In genomic region chr15:43329222-43329959, GRCh38 we compare ENCODE assay signal across 9 cellular contexts. TPM values are rescaled to one million over a fixed set of nuclear protein-coding genes. Genes with fewer than 3 reads are reported as not detected.
DNase-seq lines count a peak whose midpoint lies in the region; ATAC-seq, FAIRE-seq and TF ChIP-seq lines count a peak whose summit lies in the region.
"Had no signal": no experiment of that assay in that cellular context is flagged by ENCODE, and none has a peak within 500 bp of the region (broad histone marks: within the 10 kb centered on the region; RNA-seq: fewer than 3 reads in every experiment).

No MANE protein-coding gene starts in this region.

- peak overlapping the region; percentile 96 for H3K27ac ChIP-seq in K562 (ENCODE audit: extremely low read depth, low read depth, low read length)
- H3K27ac ChIP-seq in spleen, result peak overlapping the region; percentile 89 to 98 (median 95)

- H3K9me2 ChIP-seq in Loucy (replicated peaks; ENCODE audit: low read depth, low read length), result no peaks in the 10 kb centered on the region

- H3K79me2 ChIP-seq in Loucy (ENCODE audit: insufficient read depth, low read length) (peaks cover 47% of the 10 kb centered on the region), K562 (ENCODE audit: control insufficient read depth, insufficient read depth, low read length) (peaks cover 40% of the 10 kb centered on the region)

- FAIRE-seq in K562 (lab: Jason Lieb, UNC), result no peak

- TF ChIP-seq EP300 in K562 (IDR thresholded peaks at IDR 0.05; ENCODE audit: low read length), result no peak

- peaks cover 4% of the 10 kb centered on the region; the same call in 1 of the 2 replicates for H3F3A ChIP-seq in Loucy (ENCODE audit: low read depth)

- H3K4me1 Mint-ChIP-seq in Calu3 (ENCODE audit: low read depth, unreplicated experiment), result no peaks in the 10 kb centered on the region

- H3K4me1 ChIP-seq in Loucy (ENCODE audit: insufficient read depth, low read length, poor library complexity, severe bottlenecking) (peaks cover 36% of the 10 kb centered on the region), K562 (replicated peaks in 1 of 2; ENCODE audit: control insufficient read depth in 2 of 2, insufficient read depth in 2 of 2, low read length in 2 of 2) (peaks cover 14 to 15% of the 10 kb centered on the region in 2 experiments; a peak in 4 of 5 replicates), spleen (peaks cover 12 to 30% (median 27%) of the 10 kb centered on the region in 6 donors)

- H3K36me3 ChIP-seq in Loucy (ENCODE audit: insufficient read depth, low read length) (no peaks in the 10 kb centered on the region), K562 (ENCODE audit: control insufficient read depth, insufficient read depth, low read length) (peaks cover 34% of the 10 kb centered on the region), spleen (peaks cover 0 to 14% (median 2%) of the 10 kb centered on the region in 6 donors)

- no peak for TF ChIP-seq RAD21 in K562 (CRISPR knock-in tag; conservative IDR thresholded peaks at IDR 0.05 in 1 of 2, IDR thresholded peaks at IDR 0.05 in 1 of 2)

- CTCF ChIA-PET in Calu3 (lab: Charles Lee) (no interaction called here), K562 (lab: Yijun Ruan, JAX; ENCODE audit: low intra/inter-chr PET ratio) (no interaction called here)

- DNase-seq in Calu3 (no peak), K562 (ENCODE audit: extremely low read depth in 1 of 4, low spot score in 3 of 4) (peak; percentile 18 to 44 (median 23)), inferior parietal cortex (ENCODE audit: extremely low spot score) (peak; percentile 25), spleen (peak; percentile 83), NCI-H2107 (lab: John Stamatoyannopoulos, UW) (no peak), GM10266 (ENCODE audit: extremely low spot score) (no peak), DMS153 (lab: John Stamatoyannopoulos, UW) (no peak)

- H3K9me3 Mint-ChIP-seq in Calu3 (ENCODE audit: low read depth, unreplicated experiment), result no peaks in the 10 kb centered on the region

- H3K27me3 Mint-ChIP-seq in Calu3 (ENCODE audit: unreplicated experiment), result no peaks in the 10 kb centered on the region

- H4K20me1 ChIP-seq in Loucy (ENCODE audit: insufficient read depth, low read length, poor library complexity, severe bottlenecking) (peaks cover 10% of the 10 kb centered on the region), K562 (replicated peaks; ENCODE audit: control insufficient read depth, insufficient read depth, low read length) (no peaks in the 10 kb centered on the region; the same call in 1 of the 2 replicates)

- no peaks in the 10 kb centered on the region for H3K9me1 ChIP-seq in K562 (ENCODE audit: control insufficient read depth, insufficient read depth, low read length)

- peaks cover 19% of the 10 kb centered on the region for H3K36me3 Mint-ChIP-seq in Calu3 (ENCODE audit: insufficient read depth, unreplicated experiment)

- peak; percentile 12 for ATAC-seq in K562

- in situ Hi-C loops in K562 (cut with MboI), result no loop called here

- no peaks in the 10 kb centered on the region for H3K9me3 ChIP-seq in Loucy (ENCODE audit: insufficient read depth, low read depth, low read length)
- H3K9me3 ChIP-seq in K562 (replicated peaks; ENCODE audit: control insufficient read depth, insufficient read depth, low read depth, low read length), result no peaks in the 10 kb centered on the region
- no peaks in the 10 kb centered on the region for H3K9me3 ChIP-seq in spleen

- peak overlapping the region; percentile 88 for H2AFZ ChIP-seq in Loucy (ENCODE audit: low read length)
- H2AFZ ChIP-seq in K562 (ENCODE audit: low read depth, low read length), result peak overlapping the region; percentile 97

- TF ChIP-seq CTCF in Calu3 (IDR thresholded peaks at IDR 0.05; ENCODE audit: unreplicated experiment) (no peak), Loucy (conservative IDR thresholded peaks at IDR 0.05; ENCODE audit: low read length) (no peak), K562 (IDR thresholded peaks at IDR 0.05 in 2 of 3, conservative IDR thresholded peaks at IDR 0.05 in 1 of 3; ENCODE audit: insufficient read depth in 2 of 3, low read depth in 1 of 3, low read length in 3 of 3) (no peak), spleen (IDR thresholded peaks at IDR 0.05 in 8 of 11, conservative IDR thresholded peaks at IDR 0.05 in 3 of 11) (no peak), GM10266 (IDR thresholded peaks at IDR 0.05; ENCODE audit: control insufficient read depth, insufficient read depth, low read depth, missing control alignments) (no peak)

- H3K4me3 Mint-ChIP-seq in Calu3 (ENCODE audit: low read depth, unreplicated experiment), result peak overlapping the region; percentile 75

- peak overlapping the region; percentile 98 for H3K9ac ChIP-seq in Loucy (ENCODE audit: low read depth, low read length, poor library complexity, severe bottlenecking)
- peak overlapping the region; percentile 86 to 99 for H3K9ac ChIP-seq in K562 (ENCODE audit: insufficient read depth in 1 of 2, low read depth in 2 of 2, low read length in 2 of 2)

- peak overlapping the region; percentile 100 for H3K4me2 ChIP-seq in Loucy (ENCODE audit: low read depth, low read length, poor library complexity, severe bottlenecking)
- H3K4me2 ChIP-seq in K562 (ENCODE audit: insufficient read depth, low read length), result peak overlapping the region; percentile 97

- peaks cover 4% of the 10 kb centered on the region for H3K27me3 ChIP-seq in Loucy (ENCODE audit: insufficient read depth, low read length, poor library complexity, severe bottlenecking)
- no peaks in the 10 kb centered on the region for H3K27me3 ChIP-seq in K562 (ENCODE audit: control insufficient read depth in 2 of 2, insufficient read depth in 2 of 2, low read length in 2 of 2)
- H3K27me3 ChIP-seq in spleen (replicated peaks in 1 of 7), result no peaks in the 10 kb centered on the region

- peak overlapping the region; percentile 89 for H3K4me3 ChIP-seq in Loucy (ENCODE audit: low read length, poor library complexity, severe bottlenecking)
- peak overlapping the region; percentile 60 for H3K4me3 ChIP-seq in K562
- peak overlapping the region; percentile 73 to 96 (median 85) for H3K4me3 ChIP-seq in spleen

- 3% methylated on average over 37 of the region's 38 CpGs for WGBS in K562 (ENCODE audit: insufficient coverage, low coverage, missing lambda C conversion rate)
- 22 to 57% (median 31%) methylated on average over 26 to 38 of the region's 38 CpGs for WGBS in spleen, 5 donors

- intact Hi-C loops in Calu3 (cut with micrococcal nuclease; ENCODE audit: unreplicated experiment) (no loop called here), K562 (cut with micrococcal nuclease) (no loop called here), spleen (cut with DNase I; ENCODE audit: low total_unique reads) (no loop called here)

- no peak overlapping the region for H3K27ac Mint-ChIP-seq in Calu3 (ENCODE audit: unreplicated experiment)

- POLR2A ChIA-PET in K562 (lab: Yijun Ruan, JAX), result interaction anchor here (0.6 to 1.8 kb wide), 7 partner anchors 13 to 99 kb away, joined by 3 to 6 read pairs (median 3); no protein-coding TSS in a partner anchor

- no peak for TF ChIP-seq POLR2A in K562 (conservative IDR thresholded peaks at IDR 0.05)
- TF ChIP-seq POLR2A in spleen (IDR thresholded peaks at IDR 0.05), result no peak

- BruUV-seq in Calu3 (replicated peaks; lab: Mats Ljungman, UMichigan), result TSS peak; percentile 48
- BruUV-seq in K562 (replicated peaks; lab: Mats Ljungman, UMichigan), result no TSS peak

RNA-seq across cellular contexts. Expression of gene LCMT2, which starts 1.0 kb away (rescaled TPM):
- total RNA-seq in Calu3 (2022) (4.3 and 5.1 TPM in 2 replicates), K562 (2014; rRNA removed) (7.8 and 11.8 TPM in 2 replicates), K562 (2014; rRNA removed; fragmentation: Illumina TruSeq; extraction: Trizol) (16.5 and 18.6 TPM in 2 replicates), K562 (2015; rRNA removed; fragmentation: Illumina TruSeq; extraction: Trizol) (19.6 and 21.8 TPM in 2 replicates), K562 (2021) (15.2 and 16.0 TPM in 2 replicates), spleen (1 to 10 TPM; 5.8 to 9.2 (median 7.3) TPM)
- total RNA-seq in K562 (2011; cell fraction: chromatin; rRNA removed; ENCODE audit: low replicate concordance), result 25.3 and 38.0 TPM in 2 replicates
- total RNA-seq in K562 (2011; cell fraction: nucleolus; rRNA removed), result 27.9 and 30.5 TPM in 2 replicates
- total RNA-seq in K562 (2011; cell fraction: nucleoplasm; rRNA removed), result 25.0 and 31.9 TPM in 2 replicates
- polyA plus RNA-seq in K562 (2011; rRNA removed) (14.9 and 22.3 TPM in 2 replicates), K562 (2014; fragmentation: Illumina TruSeq; extraction: Trizol) (15.3 and 18.2 TPM in 2 replicates), K562 (2014; fragmentation: Nextera tagmentation; extraction: Ambion mirVana) (1 to 10 TPM; 2.5 to 2.9 TPM), K562 (2014; rRNA removed) (12.7 and 14.2 TPM in 2 replicates), spleen (1 to 10 TPM; 4.3 to 7.6 (median 5.7) TPM)
- 10.0 and 10.4 TPM in 2 replicates for polyA plus RNA-seq in K562 (2011; cell fraction: cytosol; rRNA removed)
- polyA plus RNA-seq in K562 (2011; cell fraction: nucleus; rRNA removed), result 10.6 and 12.0 TPM in 2 replicates
- polyA plus RNA-seq in K562 (2012), result 8.2 and 11.1 TPM in 2 replicates
- polyA minus RNA-seq in K562 (2011; rRNA and poly(A)+ RNA removed), result 36.0 and 43.0 TPM in 2 replicates
- polyA minus RNA-seq in K562 (2011; cell fraction: cytosol; rRNA and poly(A)+ RNA removed), result 8.3 and 13.5 TPM in 2 replicates
- polyA minus RNA-seq in K562 (2011; cell fraction: nucleus; rRNA and poly(A)+ RNA removed), result 18.3 and 36.4 TPM in 2 replicates

RNA-seq across cellular contexts. Expression of gene TGM7, which starts 27.3 kb away (rescaled TPM):
- total RNA-seq in Calu3 (2022) (not detected in 2 replicates), K562 (2014; rRNA removed) (not detected in 2 replicates), K562 (2014; rRNA removed; fragmentation: Illumina TruSeq; extraction: Trizol) (not detected in 2 replicates), K562 (2015; rRNA removed; fragmentation: Illumina TruSeq; extraction: Trizol) (not detected in 2 replicates), K562 (2021) (not detected in 2 replicates), spleen (not detected)
- not detected in 2 replicates for total RNA-seq in K562 (2011; cell fraction: chromatin; rRNA removed; ENCODE audit: low replicate concordance)
- not detected in 2 replicates for total RNA-seq in K562 (2011; cell fraction: nucleolus; rRNA removed)
- not detected in 2 replicates for total RNA-seq in K562 (2011; cell fraction: nucleoplasm; rRNA removed)
- polyA plus RNA-seq in K562 (2011; rRNA removed) (not detected in 2 replicates), K562 (2014; fragmentation: Illumina TruSeq; extraction: Trizol) (not detected in 2 replicates), K562 (2014; fragmentation: Nextera tagmentation; extraction: Ambion mirVana) (not detected), K562 (2014; rRNA removed) (not detected in 2 replicates), spleen (not detected)
- polyA plus RNA-seq in K562 (2011; cell fraction: cytosol; rRNA removed), result not detected in 2 replicates
- polyA plus RNA-seq in K562 (2011; cell fraction: nucleus; rRNA removed), result not detected in 2 replicates
- not detected in 2 replicates for polyA plus RNA-seq in K562 (2012)
- polyA minus RNA-seq in K562 (2011; rRNA and poly(A)+ RNA removed), result not detected in 2 replicates
- not detected in 2 replicates for polyA minus RNA-seq in K562 (2011; cell fraction: cytosol; rRNA and poly(A)+ RNA removed)
- polyA minus RNA-seq in K562 (2011; cell fraction: nucleus; rRNA and poly(A)+ RNA removed), result not detected in 2 replicates
- total RNA-seq: T-helper 2 cell treated with Interferon-gamma antibody and Interleukin-4, amounts not matched to agents 100 ng/mL and 5 ng/mL, for 36 hours had no signal

RNA-seq across cellular contexts. Expression of gene ZSCAN29, which starts 41.5 kb away (rescaled TPM):
- total RNA-seq in Calu3 (2022) (18.6 and 27.1 TPM in 2 replicates), K562 (2014; rRNA removed) (28.6 and 30.0 TPM in 2 replicates), K562 (2014; rRNA removed; fragmentation: Illumina TruSeq; extraction: Trizol) (20.8 and 21.6 TPM in 2 replicates), K562 (2015; rRNA removed; fragmentation: Illumina TruSeq; extraction: Trizol) (26.0 and 28.1 TPM in 2 replicates), K562 (2021) (24.4 and 28.0 TPM in 2 replicates), spleen (10 to 100 TPM; 21.2 to 33.4 (median 25.4) TPM)
- total RNA-seq in K562 (2011; cell fraction: chromatin; rRNA removed; ENCODE audit: low replicate concordance), result 25.5 and 29.4 TPM in 2 replicates
- 16.5 and 18.6 TPM in 2 replicates for total RNA-seq in K562 (2011; cell fraction: nucleolus; rRNA removed)
- 21.4 and 23.8 TPM in 2 replicates for total RNA-seq in K562 (2011; cell fraction: nucleoplasm; rRNA removed)
- polyA plus RNA-seq in K562 (2011; rRNA removed) (10.9 and 13.2 TPM in 2 replicates), K562 (2014; fragmentation: Illumina TruSeq; extraction: Trizol) (16.8 and 19.0 TPM in 2 replicates), K562 (2014; fragmentation: Nextera tagmentation; extraction: Ambion mirVana) (1 to 10 TPM; 2.5 to 2.7 TPM), K562 (2014; rRNA removed) (19.3 and 19.7 TPM in 2 replicates), spleen (1 to 10 TPM; 4.6 to 7.9 (median 5.4) TPM)
- 8.4 and 8.8 TPM in 2 replicates for polyA plus RNA-seq in K562 (2011; cell fraction: cytosol; rRNA removed)
- 14.9 and 21.4 TPM in 2 replicates for polyA plus RNA-seq in K562 (2011; cell fraction: nucleus; rRNA removed)
- 13.8 and 14.5 TPM in 2 replicates for polyA plus RNA-seq in K562 (2012)
- 15.0 and 16.3 TPM in 2 replicates for polyA minus RNA-seq in K562 (2011; rRNA and poly(A)+ RNA removed)
- polyA minus RNA-seq in K562 (2011; cell fraction: cytosol; rRNA and poly(A)+ RNA removed), result 9.3 and 16.0 TPM in 2 replicates
- 12.7 and 16.0 TPM in 2 replicates for polyA minus RNA-seq in K562 (2011; cell fraction: nucleus; rRNA and poly(A)+ RNA removed)

RNA-seq across cellular contexts. Expression of gene TUBGCP4, which starts 41.5 kb away (rescaled TPM):
- 19.3 and 22.7 TPM in 2 replicates for total RNA-seq in Calu3 (2022)
- 77.2 and 87.0 TPM in 2 replicates for total RNA-seq in K562 (2011; cell fraction: chromatin; rRNA removed; ENCODE audit: low replicate concordance)
- 47.2 and 55.4 TPM in 2 replicates for total RNA-seq in K562 (2011; cell fraction: nucleolus; rRNA removed)
- total RNA-seq in K562 (2011; cell fraction: nucleoplasm; rRNA removed), result 49.6 and 65.5 TPM in 2 replicates
- 29.6 and 33.3 TPM in 2 replicates for total RNA-seq in K562 (2014; rRNA removed)
- total RNA-seq in K562 (2014; rRNA removed; fragmentation: Illumina TruSeq; extraction: Trizol), result 27.9 and 29.4 TPM in 2 replicates
- 26.5 and 29.5 TPM in 2 replicates for total RNA-seq in K562 (2015; rRNA removed; fragmentation: Illumina TruSeq; extraction: Trizol)
- total RNA-seq in K562 (2021), result 50.2 and 52.1 TPM in 2 replicates
- polyA plus RNA-seq in K562 (2011; rRNA removed), result 30.6 and 40.2 TPM in 2 replicates
- polyA plus RNA-seq in K562 (2011; cell fraction: cytosol; rRNA removed), result 21.7 and 24.4 TPM in 2 replicates
- polyA plus RNA-seq in K562 (2011; cell fraction: nucleus; rRNA removed), result 30.1 and 37.8 TPM in 2 replicates
- 21.1 and 23.9 TPM in 2 replicates for polyA plus RNA-seq in K562 (2012)
- 34.7 and 40.1 TPM in 2 replicates for polyA plus RNA-seq in K562 (2014; fragmentation: Illumina TruSeq; extraction: Trizol)
- polyA plus RNA-seq in K562 (2014; fragmentation: Nextera tagmentation; extraction: Ambion mirVana), result 10 to 100 TPM; 10.7 to 13.1 TPM
- polyA plus RNA-seq in K562 (2014; rRNA removed), result 31.1 and 31.3 TPM in 2 replicates
- polyA minus RNA-seq in K562 (2011; rRNA and poly(A)+ RNA removed), result 43.5 and 50.6 TPM in 2 replicates
- polyA minus RNA-seq in K562 (2011; cell fraction: cytosol; rRNA and poly(A)+ RNA removed), result 40.1 and 45.2 TPM in 2 replicates
- 44.8 and 56.8 TPM in 2 replicates for polyA minus RNA-seq in K562 (2011; cell fraction: nucleus; rRNA and poly(A)+ RNA removed)
- 10 to 100 TPM; 13.6 to 22.1 (median 19.0) TPM for total RNA-seq in spleen
- 1 to 10 TPM; 2.5 to 4.3 (median 3.2) TPM for polyA plus RNA-seq in spleen

Comparison
In these comparisons a context has a peak if more than half of its experiments do, and no peak if none do; other contexts are left out.
1. DNase-seq: peak in K562 (4 of 4), inferior parietal cortex (single experiment) and spleen (single experiment); none in Calu3 (single experiment), NCI-H2107 (single experiment), GM10266 (single experiment) and DMS153 (single experiment).
2. Peak in every context shown above with its lines, with median percentiles within 50 percentile points of each other: H3K4me3 ChIP-seq.